ENCODE assay signal across 15 cellular contexts in genomic region chr16:10558305-10558704, GRCh38. TPM values are rescaled to one million over a fixed set of nuclear protein-coding genes. Genes with fewer than 3 reads are reported as not detected.
DNase-seq lines count a peak whose midpoint lies in the region; ATAC-seq, FAIRE-seq and TF ChIP-seq lines count a peak whose summit lies in the region.
"Had no signal": no experiment of that assay in that cellular context is flagged by ENCODE, and none has a peak within 500 bp of the region (broad histone marks: within the 10 kb centered on the region; RNA-seq: fewer than 3 reads in every experiment).

No MANE protein-coding gene starts in this region.

- CTCF ChIA-PET in HepG2 (lab: Yijun Ruan, JAX; ENCODE audit: low intra/inter-chr PET ratio, low total read pairs): no interaction called here

- H3K27me3 ChIP-seq in liver (ENCODE audit: control insufficient read depth in 4 of 4, insufficient read depth in 4 of 4, low read length in 3 of 4) (no peaks in the 10 kb centered on the region), HepG2 (ENCODE audit: control insufficient read depth in 1 of 2, insufficient read depth in 2 of 2, low read length in 2 of 2) (no peaks in the 10 kb centered on the region)

- H3K36me3 ChIP-seq in liver (ENCODE audit: control insufficient read depth in 4 of 4, insufficient read depth in 3 of 4, low read depth in 1 of 4, low read length in 3 of 4) (no peaks in the 10 kb centered on the region), HepG2 (replicated peaks in 1 of 2; ENCODE audit: control insufficient read depth in 1 of 2, insufficient read depth in 2 of 2, low read length in 2 of 2) (no peaks in the 10 kb centered on the region; a peak in 2 of 5 replicates)

- DNase-seq in HepG2 (ENCODE audit: low spot score) (no peak), left ventricle myocardium superior (no peak), sciatic nerve (ENCODE audit: low spot score) (no peak), NCI-H2081 treated with DMSO at 0.1 percent for 48 hours (lab: John Stamatoyannopoulos, UW) (no peak), Ammon's horn (ENCODE audit: low spot score) (no peak)
- no peak for DNase-seq in stimulated activated CD4-positive, alpha-beta T cell treated with anti-CD3 and anti-CD28 coated beads, Interleukin-2, amount 100 ng/mL, for 48 hours
- DNase-seq: activated naive CD8-positive, alpha-beta T cell treated with anti-CD3 and anti-CD28 coated beads for 36 hours; KG1; NCI-H1694 treated with DMSO at 0.1 percent for 48 hours; NK-92 treated with Interleukin-12 subunit alpha and Interleukin-12 subunit beta, amount 100 ng/mL, for 24 hours; SK-N-SH had no signal

- H3K27ac ChIP-seq in liver (ENCODE audit: low read depth in 1 of 2, low read length in 2 of 2) (peak overlapping the region; percentile 86 to 92), HepG2 (ENCODE audit: extremely low read length, insufficient read depth, low read length) (no peak overlapping the region)
- H3K27ac ChIP-seq: A549 had no signal

- H3K4me3 ChIP-seq in liver (ENCODE audit: low read depth in 1 of 3, low read length in 3 of 3) (peak overlapping the region; percentile 28 to 60 (median 50)), HepG2 (replicated peaks in 1 of 3; ENCODE audit: insufficient read depth in 1 of 3, low read depth in 2 of 3, low read length in 3 of 3) (no peak overlapping the region)
- H3K4me3 ChIP-seq: A549 had no signal

- H2AFZ ChIP-seq in HepG2 (ENCODE audit: low read length): no peak overlapping the region

- no TSS peak for BruUV-seq in HepG2 (replicated peaks; lab: Mats Ljungman, UMichigan)

- no peak for FAIRE-seq in HepG2 (lab: Jason Lieb, UNC)
- FAIRE-seq: A549 had no signal

- TF ChIP-seq RAD21 in liver (IDR thresholded peaks at IDR 0.05) (no peak), HepG2 (CRISPR knock-in tag; IDR thresholded peaks at IDR 0.05) (no peak)

- 17% methylated on average over 7 of the region's 7 CpGs for WGBS in liver
- 88% methylated on average over 7 of the region's 7 CpGs for WGBS in HepG2 (ENCODE audit: low lambda C conversion rate)

- no peaks in the 10 kb centered on the region for H3K9me3 ChIP-seq in liver (ENCODE audit: control insufficient read depth in 4 of 4, low read length in 3 of 4)
- H3K9me3 ChIP-seq in HepG2 (ENCODE audit: low read length): peaks cover 5% of the 10 kb centered on the region; the same call in 1 of the 2 replicates
- H3K9me3 ChIP-seq: A549, SK-N-SH had no signal

- POLR2A ChIA-PET in HepG2 (lab: Yijun Ruan, JAX): interaction anchor here (0.6 kb wide), 1 partner anchor 1481 kb away, joined by 4 read pairs; no protein-coding TSS in a partner anchor

- in situ Hi-C loops in HepG2 (cut with HindIII; ENCODE audit: extremely low pct_ligation_motif_present, low pct_unique_long_range_greater_than_20kb): no loop called here

- ATAC-seq in HepG2 (no peak), left ventricle myocardium superior (peak; percentile 7), sciatic nerve (peak; percentile 37), HG03571 (IDR thresholded peaks at IDR 0.05; ENCODE audit: unreplicated experiment) (no peak)
- ATAC-seq: A549, WTC11 had no signal

- peaks cover 0 to 29% (median 15%) of the 10 kb centered on the region in 4 donors for H3K4me1 ChIP-seq in liver (ENCODE audit: control insufficient read depth in 4 of 4, insufficient read depth in 4 of 4, low read length in 3 of 4)
- peaks cover 20% of the 10 kb centered on the region for H3K4me1 ChIP-seq in HepG2 (ENCODE audit: insufficient read depth, low read length)
- H3K4me1 ChIP-seq: A549 had no signal

- TF ChIP-seq EP300 in HepG2 (IDR thresholded peaks at IDR 0.05; ENCODE audit: low read depth in 2 of 2, low read length in 2 of 2) (no peak), HepG2 (CRISPR knock-in tag; IDR thresholded peaks at IDR 0.05; ENCODE audit: borderline replicate concordance) (no peak)

- no peak for TF ChIP-seq POLR2A in HepG2 (IDR thresholded peaks at IDR 0.05; ENCODE audit: insufficient read depth in 1 of 2, low read depth in 2 of 2, low read length in 2 of 2)

- peaks cover 9% of the 10 kb centered on the region for H3K79me2 ChIP-seq in HepG2 (ENCODE audit: insufficient read depth, low read length)

- no peak overlapping the region for H3K4me2 ChIP-seq in HepG2 (ENCODE audit: low read depth, low read length)
- H3K4me2 ChIP-seq: A549, SK-N-SH had no signal

- H4K20me1 ChIP-seq in HepG2 (ENCODE audit: insufficient read depth, low read length): peaks cover 53% of the 10 kb centered on the region

- H3K9ac ChIP-seq in liver (ENCODE audit: low read depth in 1 of 2, low read length in 2 of 2): peak overlapping the region; percentile 69 to 81
- no peak overlapping the region for H3K9ac ChIP-seq in HepG2 (ENCODE audit: insufficient read depth, low read depth, low read length)
- H3K9ac ChIP-seq: SK-N-SH had no signal

- TF ChIP-seq CTCF in liver (IDR thresholded peaks at IDR 0.05; ENCODE audit: low read depth, low read length, missing input control) (no peak), HepG2 (CRISPR knock-in tag; IDR thresholded peaks at IDR 0.05) (no peak)

- intact Hi-C loops in HepG2 (cut with micrococcal nuclease; ENCODE audit: unreplicated experiment) (no loop called here), left ventricle myocardium superior (cut with micrococcal nuclease) (no loop called here), sciatic nerve (cut with DNase I) (no loop called here)

TF ChIP-seq in liver, 16 proteins besides CTCF, POLR2A, EP300 and RAD21:
- TF ChIP-seq RXRA (IDR thresholded peaks at IDR 0.05): peak in 1 of 2 donors; percentile 33
- peak; percentile 32 to 37 for TF ChIP-seq HNF4A (conservative IDR thresholded peaks at IDR 0.05)
- peak; percentile 63 for TF ChIP-seq FOXA2 (IDR thresholded peaks at IDR 0.05)
- no peak for TF ChIP-seq HNF4G (IDR thresholded peaks at IDR 0.05)

TF ChIP-seq in HepG2, 621 proteins besides CTCF, POLR2A, EP300 and RAD21 (continues in another document):
- TF ChIP-seq MIER3 (CRISPR knock-in tag; IDR thresholded peaks at IDR 0.05; ENCODE audit: borderline replicate concordance) (no peak), KDM6A (CRISPR knock-in tag; IDR thresholded peaks at IDR 0.05; ENCODE audit: low read depth) (no peak), KLF9 (CRISPR knock-in tag; IDR thresholded peaks at IDR 0.05; ENCODE audit: low read depth) (no peak), FOXP1 (IDR thresholded peaks at IDR 0.05) (no peak), FOXP1 (CRISPR knock-in tag; IDR thresholded peaks at IDR 0.05) (no peak), ESRRA (CRISPR knock-in tag; IDR thresholded peaks at IDR 0.05; ENCODE audit: low read depth) (no peak), ZNF576 (CRISPR knock-in tag; IDR thresholded peaks at IDR 0.05) (no peak), ZBTB7B (CRISPR knock-in tag; IDR thresholded peaks at IDR 0.05) (no peak), ZKSCAN5 (CRISPR knock-in tag; IDR thresholded peaks at IDR 0.05) (no peak), ZMYM3 (CRISPR knock-in tag; IDR thresholded peaks at IDR 0.05) (no peak), BRF2 (CRISPR knock-in tag; IDR thresholded peaks at IDR 0.05) (no peak)

RNA-seq across cellular contexts. Expression of gene EMP2, which starts 22.1 kb away (rescaled TPM):
- total RNA-seq in liver (10 to 100 TPM in 1 of 2 donors, 1 to 10 TPM in 1; 6.2 to 66.9 TPM), HepG2 (2016; rRNA removed; fragmentation: Illumina TruSeq; extraction: Trizol) (13.4 and 24.6 TPM in 2 replicates), left ventricle myocardium superior (96.4 TPM), sciatic nerve (138 TPM)
- polyA plus RNA-seq in liver (100 to 1,000 TPM in 1 of 2 donors, 10 to 100 TPM in 1; 66.6 to 138 TPM), HepG2 (2011; rRNA removed) (84.4 and 91.2 TPM in 2 replicates)
- total RNA-seq in HepG2 (2016; cell fraction: cytosol; rRNA removed; fragmentation: Illumina TruSeq; extraction: Trizol; ENCODE audit: low read depth): 9.2 and 9.9 TPM in 2 replicates
- 11.7 and 21.4 TPM in 2 replicates for total RNA-seq in HepG2 (2016; cell fraction: insoluble cytoplasmic fraction; rRNA removed; fragmentation: Illumina TruSeq; extraction: Trizol)
- total RNA-seq in HepG2 (2016; cell fraction: membrane; rRNA removed; fragmentation: Illumina TruSeq; extraction: Trizol): 11.9 and 13.5 TPM in 2 replicates
- 17.1 and 22.3 TPM in 2 replicates for total RNA-seq in HepG2 (2016; cell fraction: nucleus; rRNA removed; fragmentation: Illumina TruSeq; extraction: Trizol)
- 59.1 and 63.8 TPM in 2 replicates for polyA plus RNA-seq in HepG2 (2011; cell fraction: cytosol; rRNA removed)
- 25.3 and 26.7 TPM in 2 replicates for polyA plus RNA-seq in HepG2 (2011; cell fraction: nucleus; rRNA removed)
- polyA plus RNA-seq in HepG2 (2012): 79.6 and 88.1 TPM in 2 replicates
- polyA plus RNA-seq in HepG2 (2016; cell fraction: cytosol; fragmentation: Illumina TruSeq; extraction: Trizol; ENCODE audit: low read depth): 25.1 and 29.9 TPM in 2 replicates
- polyA plus RNA-seq in HepG2 (2016; cell fraction: insoluble cytoplasmic fraction; fragmentation: Illumina TruSeq; extraction: Trizol; ENCODE audit: low read depth): 19.9 and 21.5 TPM in 2 replicates
- 20.0 and 21.7 TPM in 2 replicates for polyA plus RNA-seq in HepG2 (2016; cell fraction: membrane; fragmentation: Illumina TruSeq; extraction: Trizol; ENCODE audit: low read depth)
- 44.6 and 45.3 TPM in 2 replicates for polyA plus RNA-seq in HepG2 (2016; cell fraction: nucleus; fragmentation: Illumina TruSeq; extraction: Trizol; ENCODE audit: insufficient read depth, low read depth)
- 185 and 354 TPM in 2 replicates for polyA minus RNA-seq in HepG2 (2011; rRNA and poly(A)+ RNA removed; ENCODE audit: low replicate concordance)
- 33.1 and 45.3 TPM in 2 replicates for polyA minus RNA-seq in HepG2 (2011; cell fraction: cytosol; rRNA and poly(A)+ RNA removed)
- polyA minus RNA-seq in HepG2 (2011; cell fraction: nucleus; rRNA and poly(A)+ RNA removed): 34.7 and 36.2 TPM in 2 replicates
- total RNA-seq: activated naive CD8-positive, alpha-beta T cell treated with anti-CD3 and anti-CD28 coated beads for 36 hours had no signal

Comparison
In these comparisons a context has a peak if more than half of its experiments do, and no peak if none do; other contexts are left out.
1. H3K4me3 ChIP-seq: peak in liver (3 of 3); none in HepG2 (0 of 3).
2. ATAC-seq: peak in left ventricle myocardium superior (single experiment) and sciatic nerve (single experiment); none in HepG2 (single experiment) and HG03571 (single experiment).